Comparison of ENCODE assay signal across 17 cellular contexts in the genomic region with DNA sequence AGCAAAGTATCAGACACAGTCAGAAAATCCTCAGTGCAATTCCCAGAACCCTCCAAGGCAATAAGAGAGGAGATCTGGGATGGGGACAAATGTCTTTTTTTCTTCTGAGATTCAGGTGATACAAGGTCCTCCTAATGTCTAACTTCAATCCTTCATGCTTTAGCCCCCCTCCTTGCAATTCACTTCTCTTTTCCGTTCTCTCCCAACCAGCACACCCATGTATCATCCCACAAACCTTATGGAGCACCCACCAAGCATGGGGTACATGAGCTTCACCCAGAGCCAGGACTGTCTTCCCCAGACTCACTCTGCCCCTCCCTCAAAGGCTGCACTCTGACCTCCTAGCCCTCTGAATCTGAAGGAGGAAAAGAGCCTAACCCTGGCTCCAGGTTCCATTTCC. TPM values are rescaled to one million over a fixed set of nuclear protein-coding genes. Genes with fewer than 3 reads are reported as not detected.
DNase-seq lines count a peak whose midpoint lies in the region; ATAC-seq and TF ChIP-seq lines count a peak whose summit lies in the region.
"Had no signal": no experiment of that assay in that cellular context is flagged by ENCODE, and none has a peak within 500 bp of the region (broad histone marks: within the 10 kb centered on the region; RNA-seq: fewer than 3 reads in every experiment).

No MANE protein-coding gene starts in this region.

- no peak overlapping the region for H3K4me3 ChIP-seq in WERI-Rb-1 (ENCODE audit: low read depth, low read length)
- no peak overlapping the region for H3K4me3 ChIP-seq in HAP-1

- H3K27me3 Mint-ChIP-seq in CD4-positive, alpha-beta T cell: no peaks in the 10 kb centered on the region
- peaks cover 18% of the 10 kb centered on the region for H3K27me3 Mint-ChIP-seq in glutamatergic neuron (ENCODE audit: unreplicated experiment)
- H3K27me3 Mint-ChIP-seq: activated CD8-positive, alpha-beta T cell treated with anti-CD3 and anti-CD28 coated beads for 36 hours had no signal

- POLR2A ChIA-PET in CD4-positive, alpha-beta T cell (lab: Charles Lee): interaction anchor here (1.6 kb wide), 1 partner anchor 10 kb away, joined by 4 read pairs; a partner anchor contains a TSS

- H3K4me1 Mint-ChIP-seq in CD4-positive, alpha-beta T cell (ENCODE audit: low read depth): peaks cover 38% of the 10 kb centered on the region
- H3K4me1 Mint-ChIP-seq in glutamatergic neuron (ENCODE audit: low read depth, unreplicated experiment): peaks cover 65% of the 10 kb centered on the region
- peaks cover 56% of the 10 kb centered on the region for H3K4me1 Mint-ChIP-seq in stimulated activated effector memory CD8-positive, alpha-beta T cell treated with anti-CD3 and anti-CD28 coated beads, Interleukin-12 subunit alpha, Interleukin-12 subunit beta, amount 100 ng/mL, for 72 hours

- H3K27me3 ChIP-seq in CD4-positive, alpha-beta T cell (ENCODE audit: control insufficient read depth, insufficient read depth, low read length): no peaks in the 10 kb centered on the region
- H3K27me3 ChIP-seq in WERI-Rb-1 (ENCODE audit: insufficient read depth, low read depth, severe bottlenecking) (no peaks in the 10 kb centered on the region), HAP-1 (ENCODE audit: low read depth) (no peaks in the 10 kb centered on the region)

- no peak overlapping the region for H3K4me3 Mint-ChIP-seq in CD4-positive, alpha-beta T cell
- H3K4me3 Mint-ChIP-seq in glutamatergic neuron (ENCODE audit: unreplicated experiment): peak overlapping the region; percentile 46
- no peak overlapping the region for H3K4me3 Mint-ChIP-seq in stimulated activated effector memory CD8-positive, alpha-beta T cell treated with anti-CD3 and anti-CD28 coated beads, Interleukin-12 subunit alpha, Interleukin-12 subunit beta, amount 100 ng/mL, for 72 hours
- H3K4me3 Mint-ChIP-seq: activated CD8-positive, alpha-beta T cell treated with anti-CD3 and anti-CD28 coated beads for 36 hours; activated T-cell treated with anti-CD3 and anti-CD28 coated beads, Interleukin-2, amount 50 U/mL, for 72 hours had no signal

- intact Hi-C loops in CD4-positive, alpha-beta T cell (cut with DNase I, micrococcal nuclease): no loop called here

- in situ Hi-C loops in HAP-1 (cut with MboI; ENCODE audit: low sequenced_read_pairs): no loop called here

- no peaks in the 10 kb centered on the region for H3K9me3 Mint-ChIP-seq in CD4-positive, alpha-beta T cell
- peaks cover 10% of the 10 kb centered on the region for H3K9me3 Mint-ChIP-seq in glutamatergic neuron (ENCODE audit: unreplicated experiment)
- no peaks in the 10 kb centered on the region for H3K9me3 Mint-ChIP-seq in stimulated activated effector memory CD8-positive, alpha-beta T cell treated with anti-CD3 and anti-CD28 coated beads, Interleukin-12 subunit alpha, Interleukin-12 subunit beta, amount 100 ng/mL, for 72 hours
- H3K9me3 Mint-ChIP-seq: activated CD8-positive, alpha-beta T cell treated with anti-CD3 and anti-CD28 coated beads for 36 hours; activated T-cell treated with anti-CD3 and anti-CD28 coated beads, Interleukin-2, amount 50 U/mL, for 72 hours had no signal

- ATAC-seq in CD4-positive, alpha-beta T cell (ENCODE audit: poor library complexity): no peak
- ATAC-seq in stimulated activated effector memory CD8-positive, alpha-beta T cell treated with anti-CD3 and anti-CD28 coated beads, Interleukin-12 subunit alpha, Interleukin-12 subunit beta, amount 100 ng/mL, for 72 hours: no peak
- ATAC-seq in GM18868 (IDR thresholded peaks at IDR 0.05; ENCODE audit: unreplicated experiment): no peak
- ATAC-seq in HG03520 (IDR thresholded peaks at IDR 0.05; ENCODE audit: unreplicated experiment): no peak
- ATAC-seq: activated CD8-positive, alpha-beta T cell treated with anti-CD3 and anti-CD28 coated beads for 36 hours; activated T-cell treated with anti-CD3 and anti-CD28 coated beads, Interleukin-2, amount 50 U/mL, for 72 hours had no signal

- H3K9me3 ChIP-seq in CD4-positive, alpha-beta T cell (ENCODE audit: control insufficient read depth, low read length): no peaks in the 10 kb centered on the region
- H3K9me3 ChIP-seq in WERI-Rb-1 (ENCODE audit: severe bottlenecking) (no peaks in the 10 kb centered on the region), HAP-1 (no peaks in the 10 kb centered on the region)

- peaks cover 7% of the 10 kb centered on the region for H3K4me1 ChIP-seq in HAP-1

- TF ChIP-seq CTCF in CD4-positive, alpha-beta T cell (IDR thresholded peaks at IDR 0.05): no peak
- no peak for TF ChIP-seq CTCF in WERI-Rb-1 (IDR thresholded peaks at IDR 0.05; ENCODE audit: low read depth, low read length)
- no peak for TF ChIP-seq CTCF in glutamatergic neuron (IDR thresholded peaks at IDR 0.05; ENCODE audit: partially characterized antibody, unreplicated experiment)

- no peak for DNase-seq in CD4-positive, alpha-beta T cell
- DNase-seq in WERI-Rb-1 (no peak), glutamatergic neuron (no peak), HAP-1 (ENCODE audit: low spot score in 2 of 2) (no peak)
- no peak for DNase-seq in stimulated activated effector memory CD8-positive, alpha-beta T cell treated with anti-CD3 and anti-CD28 coated beads, Interleukin-12 subunit alpha, Interleukin-12 subunit beta, amount 100 ng/mL, for 72 hours (ENCODE audit: low spot score in 2 of 2)
- DNase-seq: activated CD8-positive, alpha-beta T cell treated with anti-CD3 and anti-CD28 coated beads for 36 hours; activated T-cell treated with anti-CD3 and anti-CD28 coated beads, Interleukin-2, amount 50 U/mL, for 72 hours; GDM1; KBM-7; NCI-H1048; NCI-H2107; NCI-H774; stimulated activated CD4-positive, alpha-beta T cell treated with anti-CD3 and anti-CD28 coated beads, Interleukin-12 subunit alpha, Interleukin-12 subunit beta, amount 100 ng/mL, for 4 hours; stimulated activated naive CD4-positive, alpha-beta T cell had no signal

- peak overlapping the region; percentile 28 for H3K27ac Mint-ChIP-seq in CD4-positive, alpha-beta T cell
- no peak overlapping the region for H3K27ac Mint-ChIP-seq in glutamatergic neuron (ENCODE audit: unreplicated experiment)
- peak overlapping the region; percentile 49 for H3K27ac Mint-ChIP-seq in stimulated activated effector memory CD8-positive, alpha-beta T cell treated with anti-CD3 and anti-CD28 coated beads, Interleukin-12 subunit alpha, Interleukin-12 subunit beta, amount 100 ng/mL, for 72 hours
- H3K27ac Mint-ChIP-seq: activated CD8-positive, alpha-beta T cell treated with anti-CD3 and anti-CD28 coated beads for 36 hours; activated T-cell treated with anti-CD3 and anti-CD28 coated beads, Interleukin-2, amount 50 U/mL, for 72 hours had no signal

- no peak overlapping the region for H3K27ac ChIP-seq in CD4-positive, alpha-beta T cell (ENCODE audit: low read depth, low read length)
- H3K27ac ChIP-seq in WERI-Rb-1: peak overlapping the region; percentile 79
- H3K27ac ChIP-seq: HL-60 had no signal

- H3K36me3 Mint-ChIP-seq in CD4-positive, alpha-beta T cell (ENCODE audit: low read depth): peaks cover 16% of the 10 kb centered on the region
- H3K36me3 Mint-ChIP-seq in glutamatergic neuron (ENCODE audit: unreplicated experiment): no peaks in the 10 kb centered on the region
- peaks cover 16% of the 10 kb centered on the region for H3K36me3 Mint-ChIP-seq in stimulated activated effector memory CD8-positive, alpha-beta T cell treated with anti-CD3 and anti-CD28 coated beads, Interleukin-12 subunit alpha, Interleukin-12 subunit beta, amount 100 ng/mL, for 72 hours

- H3K36me3 ChIP-seq in WERI-Rb-1 (peaks cover 78% of the 10 kb centered on the region), HAP-1 (replicated peaks) (no peaks in the 10 kb centered on the region)

- CTCF ChIA-PET in CD4-positive, alpha-beta T cell (lab: Charles Lee): no interaction called here

RNA-seq across cellular contexts. Expression of a gene that starts 10.1 kb away (rescaled TPM):
- 10 to 100 TPM; 92.0 to 92.5 TPM for total RNA-seq in CD4-positive, alpha-beta T cell
- 185 TPM for total RNA-seq in glutamatergic neuron (ENCODE audit: unreplicated experiment)

RNA-seq across cellular contexts. Expression of a gene that starts 28.3 kb away (rescaled TPM):
- total RNA-seq in CD4-positive, alpha-beta T cell: 1 to 10 TPM; 1.6 TPM
- total RNA-seq in glutamatergic neuron (ENCODE audit: unreplicated experiment): 3.2 TPM

RNA-seq across cellular contexts. Expression of a gene that starts 42.8 kb away (rescaled TPM):
- total RNA-seq in CD4-positive, alpha-beta T cell: 1 to 10 TPM; 5.6 to 5.8 TPM
- total RNA-seq in glutamatergic neuron (ENCODE audit: unreplicated experiment): 51.2 TPM

RNA-seq across cellular contexts. Expression of a gene that starts 46.9 kb away (rescaled TPM):
- total RNA-seq in CD4-positive, alpha-beta T cell: 10 to 100 TPM; 34.6 to 36.1 TPM
- total RNA-seq in glutamatergic neuron (ENCODE audit: unreplicated experiment): 57.9 TPM

RNA-seq across cellular contexts. Expression of a gene that starts 57.1 kb away (rescaled TPM):
- under 1 TPM in 1 of 2 experiments, not detected in 1; 0.11 TPM for total RNA-seq in CD4-positive, alpha-beta T cell
- not detected for total RNA-seq in glutamatergic neuron (ENCODE audit: unreplicated experiment)
